In the genomic region with DNA sequence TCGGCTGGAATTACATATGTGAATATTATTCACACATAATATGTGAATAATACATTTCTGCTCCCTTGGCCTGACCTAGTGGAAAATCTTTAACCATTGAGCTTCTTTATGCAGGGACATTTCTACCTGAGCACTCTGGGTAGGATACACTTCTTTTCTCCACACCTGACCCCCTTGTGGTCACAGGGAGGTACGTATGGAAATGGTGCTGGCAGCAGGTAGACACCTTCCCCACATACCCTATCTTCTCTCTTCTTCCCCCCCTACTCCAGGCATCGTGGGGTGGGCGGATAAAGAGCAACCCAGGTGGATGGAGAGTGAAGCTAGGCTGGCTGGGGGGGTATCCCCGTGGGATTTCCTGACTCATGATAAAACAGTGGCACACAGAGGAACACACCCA, we compare ENCODE assay signal across 23 cellular contexts.
"Had no signal": no experiment of that assay in that cellular context is flagged by ENCODE, and none has a peak within 500 bp of the region (broad histone marks: within the 10 kb centered on the region; RNA-seq: fewer than 3 reads in every experiment).

No MANE protein-coding gene starts in this region.

- H3K4me3 Mint-ChIP-seq: activated CD8-positive, alpha-beta T cell treated with anti-CD3 and anti-CD28 coated beads, Interleukin-2, amount 10 ng/mL, durations not matched to agents 7 days and 5 days; activated naive CD8-positive, alpha-beta T cell treated with anti-CD3 and anti-CD28 coated beads, Interleukin-2, amount 50 U/mL, for 24 hours; activated T-helper 1 cell treated with anti-CD3 and anti-CD28 coated beads, Interleukin-12 subunit alpha, Interleukin-12 subunit beta, Interleukin-2, Interleukin-4 antibody, amounts not matched to agents 30 ng/mL and 10 ng/mL and 1 ng/mL, durations not matched to agents 14 hours and 24 hours and 36 hours; natural killer cell treated with Interleukin-12 subunit alpha and Interleukin-12 subunit beta and Interleukin-15 and Interleukin-18, amount 100 ng/mL, for 72 hours had no signal

- H3K27ac ChIP-seq: body of pancreas, cardiac muscle cell, neutrophil, ovary, psoas muscle, right atrium auricular region had no signal

- H3K27ac Mint-ChIP-seq: activated CD8-positive, alpha-beta T cell treated with anti-CD3 and anti-CD28 coated beads, Interleukin-2, amount 10 ng/mL, durations not matched to agents 7 days and 5 days; activated naive CD8-positive, alpha-beta T cell treated with anti-CD3 and anti-CD28 coated beads, Interleukin-2, amount 50 U/mL, for 24 hours; activated T-helper 1 cell treated with anti-CD3 and anti-CD28 coated beads, Interleukin-12 subunit alpha, Interleukin-12 subunit beta, Interleukin-2, Interleukin-4 antibody, amounts not matched to agents 30 ng/mL and 10 ng/mL and 1 ng/mL, durations not matched to agents 14 hours and 24 hours and 36 hours; natural killer cell treated with Interleukin-12 subunit alpha and Interleukin-12 subunit beta and Interleukin-15 and Interleukin-18, amount 100 ng/mL, for 72 hours had no signal

- H3K4me1 ChIP-seq: body of pancreas, psoas muscle, right atrium auricular region had no signal

- H3K4me3 ChIP-seq: body of pancreas, cardiac muscle cell, ovary, psoas muscle, right atrium auricular region had no signal

- H3K9me3 Mint-ChIP-seq: activated T-helper 1 cell treated with anti-CD3 and anti-CD28 coated beads, Interleukin-12 subunit alpha, Interleukin-12 subunit beta, Interleukin-2, Interleukin-4 antibody, amounts not matched to agents 30 ng/mL and 10 ng/mL and 1 ng/mL, durations not matched to agents 14 hours and 24 hours and 36 hours; natural killer cell treated with Interleukin-12 subunit alpha and Interleukin-12 subunit beta and Interleukin-15 and Interleukin-18, amount 100 ng/mL, for 72 hours had no signal

- H3K9me3 ChIP-seq: body of pancreas, neutrophil, ovary had no signal

- ATAC-seq: activated CD8-positive, alpha-beta T cell treated with anti-CD3 and anti-CD28 coated beads, Interleukin-2, amount 10 ng/mL, durations not matched to agents 7 days and 5 days; activated naive CD8-positive, alpha-beta T cell treated with anti-CD3 and anti-CD28 coated beads, Interleukin-2, amount 50 U/mL, for 24 hours; body of pancreas; left ventricle myocardium superior; natural killer cell treated with Interleukin-12 subunit alpha and Interleukin-12 subunit beta and Interleukin-15 and Interleukin-18, amount 100 ng/mL, for 72 hours; psoas muscle; stimulated activated naive CD8-positive, alpha-beta T cell treated with anti-CD3 and anti-CD28 coated beads, Interleukin-15, Interleukin-2, amounts not matched to agents 100 U/mL and 50 U/mL, for 24 hours had no signal

- H3K27me3 ChIP-seq: body of pancreas, cardiac muscle cell, neutrophil, ovary, right atrium auricular region had no signal

- H3K4me1 Mint-ChIP-seq: activated naive CD8-positive, alpha-beta T cell treated with anti-CD3 and anti-CD28 coated beads, Interleukin-2, amount 50 U/mL, for 24 hours had no signal

- H3K36me3 Mint-ChIP-seq: natural killer cell treated with Interleukin-12 subunit alpha and Interleukin-12 subunit beta and Interleukin-15 and Interleukin-18, amount 100 ng/mL, for 72 hours had no signal

- H3K36me3 ChIP-seq: cardiac muscle cell, neutrophil, ovary, right atrium auricular region had no signal

- DNase-seq: activated CD4-positive, alpha-beta T cell treated with anti-CD3 and anti-CD28 coated beads for 1 hour; activated CD4-positive, alpha-beta T cell treated with anti-CD3 and anti-CD28 coated beads, Interleukin-2, amount 50 U/mL, for 1 hour; activated CD8-positive, alpha-beta T cell treated with anti-CD3 and anti-CD28 coated beads, Interleukin-2, amount 10 ng/mL, durations not matched to agents 7 days and 5 days; activated gamma-delta T cell; activated naive CD4-positive, alpha-beta T cell treated with anti-CD3 and anti-CD28 coated beads, Interleukin-2, amount 50 U/mL, for 16 hours; activated naive CD8-positive, alpha-beta T cell treated with anti-CD3 and anti-CD28 coated beads, Interleukin-2, amount 50 U/mL, for 24 hours; anterior cingulate cortex; body of pancreas; cortex of kidney; foreskin melanocyte; left ventricle myocardium superior; mammary epithelial cell; midbrain; ovary; psoas muscle; stimulated activated CD4-positive, alpha-beta T cell treated with anti-CD3 and anti-CD28 coated beads, Interleukin-12 subunit alpha, Interleukin-12 subunit beta, amount 100 ng/mL, for 4 hours; stimulated activated CD4-positive, alpha-beta T cell treated with anti-CD3 and anti-CD28 coated beads, Interleukin-4, amount 100 ng/mL, for 4 hours; stimulated activated naive CD8-positive, alpha-beta T cell treated with anti-CD3 and anti-CD28 coated beads, Interleukin-15, Interleukin-2, amounts not matched to agents 100 U/mL and 50 U/mL, for 24 hours had no signal
